8 cellular contexts compared by ENCODE assay signal in the genomic region with DNA sequence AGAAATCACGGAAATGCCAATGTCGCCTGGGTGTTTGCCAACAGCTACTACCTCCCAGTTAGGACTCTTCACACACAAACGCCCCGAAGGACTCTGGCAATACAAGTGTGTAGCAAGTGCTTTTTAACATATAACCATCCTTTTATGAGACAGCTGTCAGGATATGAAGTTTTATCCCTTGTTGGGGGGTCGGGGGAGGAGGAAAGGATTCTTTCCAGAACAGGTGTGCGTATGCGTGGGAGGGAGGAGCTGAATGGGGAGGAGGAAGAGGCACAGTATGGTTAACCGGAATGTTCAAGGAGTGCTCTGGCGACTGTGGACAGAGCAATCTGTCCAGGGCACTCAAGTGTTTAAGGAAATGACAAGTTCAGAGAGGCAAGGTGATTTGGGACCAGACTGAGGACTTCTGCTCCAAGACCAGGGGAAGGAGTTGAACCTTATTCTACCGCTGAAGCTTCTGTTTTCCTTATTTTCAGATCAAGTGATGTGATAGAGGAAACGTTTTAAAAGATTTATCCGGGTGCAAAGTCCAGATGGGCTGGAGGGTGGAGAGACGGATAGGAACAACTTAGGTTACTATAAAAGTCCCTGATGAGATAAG. TPM values are rescaled to one million over a fixed set of nuclear protein-coding genes. Genes with fewer than 3 reads are reported as not detected.
A peak's percentile ranks its signal among the peaks of the same experiment; 100 is the strongest.
DNase-seq lines count a peak whose midpoint lies in the region; ATAC-seq, FAIRE-seq and TF ChIP-seq lines count a peak whose summit lies in the region.

No MANE protein-coding gene starts in this region.

- no peaks in the 10 kb centered on the region for H3K27me3 ChIP-seq in keratinocyte (ENCODE audit: control insufficient read depth, extremely low read depth, insufficient read depth, low read length)

- H3K4me3 ChIP-seq in keratinocyte (ENCODE audit: control insufficient read depth in 2 of 3, extremely low read depth in 1 of 3, insufficient read depth in 2 of 3, low read depth in 1 of 3, low read length in 3 of 3), result peak overlapping the region; percentile 72 to 78 (median 73)

- peak overlapping the region; percentile 41 for H2AFZ ChIP-seq in keratinocyte (ENCODE audit: control insufficient read depth, low read length)

- H3K9me1 ChIP-seq in keratinocyte (ENCODE audit: control insufficient read depth, extremely low read depth, insufficient read depth, low read length), result no peaks in the 10 kb centered on the region

- FAIRE-seq in keratinocyte (lab: Jason Lieb, UNC) (no peak), H54 (lab: Jason Lieb, UNC) (no peak)

- ATAC-seq in stimulated activated naive CD8-positive, alpha-beta T cell treated with anti-CD3 and anti-CD28 coated beads, Interleukin-15, Interleukin-2, amounts not matched to agents 100 U/mL and 50 U/mL, for 24 hours, result no peak
- no peak for ATAC-seq in stimulated activated naive B cell treated with anti-CD40 and anti-IgM and Interleukin-4, amounts not matched to agents 10 μg/mL and 1 μg/mL and 100 μg/mL, for 72 hours (replicated peaks)
- no peak for ATAC-seq in GM18909 (IDR thresholded peaks at IDR 0.05; ENCODE audit: poor library complexity, unreplicated experiment)

- peak overlapping the region; percentile 91 for H3K4me2 ChIP-seq in keratinocyte (ENCODE audit: control insufficient read depth, extremely low read depth, insufficient read depth, low read depth, low read length)

- no peak for DNase-seq in stimulated activated naive CD8-positive, alpha-beta T cell treated with anti-CD3 and anti-CD28 coated beads, Interleukin-15, Interleukin-2, amounts not matched to agents 100 U/mL and 50 U/mL, for 24 hours
- no peak for DNase-seq in activated T-helper 2 cell treated with anti-CD3 and anti-CD28 coated beads, Interferon-gamma antibody, Interleukin-2, Interleukin-4, amounts not matched to agents 10 μg/mL and 5 μg/mL and 100 μg/mL, durations not matched to agents 14 hours and 24 hours and 36 hours (ENCODE audit: low spot score)
- DNase-seq in keratinocyte (ENCODE audit: low read depth, low spot score) (no peak), H54 (ENCODE audit: insufficient read length, low spot score) (no peak), NCI-H1694 treated with DMSO at 0.1 percent for 48 hours (lab: John Stamatoyannopoulos, UW) (no peak)
- no peak for DNase-seq in stimulated activated naive B cell treated with anti-CD40 and anti-IgM and Interleukin-4, amounts not matched to agents 10 μg/mL and 1 μg/mL and 100 μg/mL, for 72 hours

- H3K4me1 Mint-ChIP-seq in stimulated activated naive CD8-positive, alpha-beta T cell treated with anti-CD3 and anti-CD28 coated beads, Interleukin-15, Interleukin-2, amounts not matched to agents 100 ng/mL and 50 ng/mL, for 24 hours (ENCODE audit: low read depth), result peaks cover 52% of the 10 kb centered on the region
- peaks cover 23% of the 10 kb centered on the region for H3K4me1 Mint-ChIP-seq in activated T-helper 2 cell treated with anti-CD3 and anti-CD28 coated beads, Interferon-gamma antibody, Interleukin-2, Interleukin-4, amounts not matched to agents 10 μg/mL and 5 μg/mL and 100 μg/mL, durations not matched to agents 14 hours and 24 hours and 36 hours (ENCODE audit: low read depth)
- H3K4me1 Mint-ChIP-seq in stimulated activated naive B cell treated with anti-CD40 and anti-IgM and Interleukin-4, amounts not matched to agents 10 μg/mL and 1 μg/mL and 100 μg/mL, for 72 hours, result peaks cover 40 to 69% of the 10 kb centered on the region in 2 donors

- H3K36me3 Mint-ChIP-seq in stimulated activated naive CD8-positive, alpha-beta T cell treated with anti-CD3 and anti-CD28 coated beads, Interleukin-15, Interleukin-2, amounts not matched to agents 100 ng/mL and 50 ng/mL, for 24 hours (ENCODE audit: low read depth), result peaks cover 14% of the 10 kb centered on the region
- H3K36me3 Mint-ChIP-seq in activated T-helper 2 cell treated with anti-CD3 and anti-CD28 coated beads, Interferon-gamma antibody, Interleukin-2, Interleukin-4, amounts not matched to agents 10 μg/mL and 5 μg/mL and 100 μg/mL, durations not matched to agents 14 hours and 24 hours and 36 hours (ENCODE audit: low read depth), result peaks cover 6% of the 10 kb centered on the region
- H3K36me3 Mint-ChIP-seq in stimulated activated naive B cell treated with anti-CD40 and anti-IgM and Interleukin-4, amounts not matched to agents 10 μg/mL and 1 μg/mL and 100 μg/mL, for 72 hours, result peaks cover 6 to 16% of the 10 kb centered on the region in 2 donors

- TF ChIP-seq CTCF in keratinocyte (optimal IDR thresholded peaks at IDR 0.05 in 1 of 3, IDR thresholded peaks at IDR 0.05 in 1 of 3, conservative IDR thresholded peaks at IDR 0.05 in 1 of 3; ENCODE audit: extremely low read depth in 1 of 3, insufficient read depth in 2 of 3, low read length in 3 of 3), result no peak

- H3K36me3 ChIP-seq in keratinocyte (ENCODE audit: control insufficient read depth in 2 of 2, extremely low read depth in 1 of 2, insufficient read depth in 2 of 2, low read length in 2 of 2), result no peaks in the 10 kb centered on the region

- intact Hi-C loops in activated T-helper 2 cell treated with anti-CD3 and anti-CD28 coated beads, Interferon-gamma antibody, Interleukin-2, Interleukin-4, amounts not matched to agents 10 μg/mL and 5 μg/mL and 100 μg/mL, durations not matched to agents 14 hours and 24 hours and 36 hours (cut with micrococcal nuclease), result no loop called here

- no peaks in the 10 kb centered on the region for H4K20me1 ChIP-seq in keratinocyte (ENCODE audit: control insufficient read depth, extremely low read depth, insufficient read depth, low read length)

- no peaks in the 10 kb centered on the region for H3K9me3 Mint-ChIP-seq in stimulated activated naive CD8-positive, alpha-beta T cell treated with anti-CD3 and anti-CD28 coated beads, Interleukin-15, Interleukin-2, amounts not matched to agents 100 ng/mL and 50 ng/mL, for 24 hours
- H3K9me3 Mint-ChIP-seq in activated T-helper 2 cell treated with anti-CD3 and anti-CD28 coated beads, Interferon-gamma antibody, Interleukin-2, Interleukin-4, amounts not matched to agents 10 μg/mL and 5 μg/mL and 100 μg/mL, durations not matched to agents 14 hours and 24 hours and 36 hours, result no peaks in the 10 kb centered on the region
- H3K9me3 Mint-ChIP-seq in stimulated activated naive B cell treated with anti-CD40 and anti-IgM and Interleukin-4, amounts not matched to agents 10 μg/mL and 1 μg/mL and 100 μg/mL, for 72 hours, result peaks cover 1 to 6% of the 10 kb centered on the region in 2 donors

- H3K27me3 Mint-ChIP-seq in stimulated activated naive CD8-positive, alpha-beta T cell treated with anti-CD3 and anti-CD28 coated beads, Interleukin-15, Interleukin-2, amounts not matched to agents 100 ng/mL and 50 ng/mL, for 24 hours, result no peaks in the 10 kb centered on the region
- peaks cover 11% of the 10 kb centered on the region for H3K27me3 Mint-ChIP-seq in activated T-helper 2 cell treated with anti-CD3 and anti-CD28 coated beads, Interferon-gamma antibody, Interleukin-2, Interleukin-4, amounts not matched to agents 10 μg/mL and 5 μg/mL and 100 μg/mL, durations not matched to agents 14 hours and 24 hours and 36 hours (ENCODE audit: low read depth)
- no peaks in the 10 kb centered on the region for H3K27me3 Mint-ChIP-seq in stimulated activated naive B cell treated with anti-CD40 and anti-IgM and Interleukin-4, amounts not matched to agents 10 μg/mL and 1 μg/mL and 100 μg/mL, for 72 hours

- peak overlapping the region; percentile 85 for H3K4me3 Mint-ChIP-seq in stimulated activated naive CD8-positive, alpha-beta T cell treated with anti-CD3 and anti-CD28 coated beads, Interleukin-15, Interleukin-2, amounts not matched to agents 100 ng/mL and 50 ng/mL, for 24 hours
- peak overlapping the region; percentile 85 for H3K4me3 Mint-ChIP-seq in activated T-helper 2 cell treated with anti-CD3 and anti-CD28 coated beads, Interferon-gamma antibody, Interleukin-2, Interleukin-4, amounts not matched to agents 10 μg/mL and 5 μg/mL and 100 μg/mL, durations not matched to agents 14 hours and 24 hours and 36 hours (ENCODE audit: low read depth)
- peak overlapping the region; percentile 78 to 94 for H3K4me3 Mint-ChIP-seq in stimulated activated naive B cell treated with anti-CD40 and anti-IgM and Interleukin-4, amounts not matched to agents 10 μg/mL and 1 μg/mL and 100 μg/mL, for 72 hours

- H3K4me1 ChIP-seq in keratinocyte (ENCODE audit: control insufficient read depth, extremely low read depth, insufficient read depth, low read length), result peaks cover 20% of the 10 kb centered on the region

- peak overlapping the region; percentile 42 for H3K27ac ChIP-seq in keratinocyte (ENCODE audit: control insufficient read depth, insufficient read depth, low read length)

- no peaks in the 10 kb centered on the region for H3K9me3 ChIP-seq in keratinocyte (ENCODE audit: control insufficient read depth, low read depth, low read length)

- H3K79me2 ChIP-seq in keratinocyte (ENCODE audit: control insufficient read depth, insufficient read depth, low read length), result peaks cover 38% of the 10 kb centered on the region

- dilution Hi-C loops in keratinocyte (cut with MboI; ENCODE audit: extremely low pct_ligation_motif_present, low sequenced_read_pairs), result no loop called here

- TF ChIP-seq POLR2A in H54 (IDR thresholded peaks at IDR 0.05; ENCODE audit: low read depth, low read length), result no peak

- H3K9ac ChIP-seq in keratinocyte (ENCODE audit: control insufficient read depth, extremely low read depth, insufficient read depth, low read length), result peak overlapping the region; percentile 76

- H3K27ac Mint-ChIP-seq in stimulated activated naive CD8-positive, alpha-beta T cell treated with anti-CD3 and anti-CD28 coated beads, Interleukin-15, Interleukin-2, amounts not matched to agents 100 ng/mL and 50 ng/mL, for 24 hours, result peak overlapping the region; percentile 85
- peak overlapping the region; percentile 56 for H3K27ac Mint-ChIP-seq in activated T-helper 2 cell treated with anti-CD3 and anti-CD28 coated beads, Interferon-gamma antibody, Interleukin-2, Interleukin-4, amounts not matched to agents 10 μg/mL and 5 μg/mL and 100 μg/mL, durations not matched to agents 14 hours and 24 hours and 36 hours
- peak overlapping the region; percentile 87 for H3K27ac Mint-ChIP-seq in stimulated activated naive B cell treated with anti-CD40 and anti-IgM and Interleukin-4, amounts not matched to agents 10 μg/mL and 1 μg/mL and 100 μg/mL, for 72 hours

RNA-seq across cellular contexts. Expression of gene TSPAN3, which starts 1.3 kb away (rescaled TPM):
- total RNA-seq in activated T-helper 2 cell treated with anti-CD3 and anti-CD28 coated beads, Interferon-gamma antibody, Interleukin-2, Interleukin-4, amounts not matched to agents 10 μg/mL and 5 μg/mL and 100 μg/mL, durations not matched to agents 14 hours and 24 hours and 36 hours, result 37.8 and 40.1 TPM in 2 replicates
- polyA plus RNA-seq in keratinocyte, result 181 to 210 TPM (median 193 TPM) in 3 replicates
- polyA plus RNA-seq in keratinocyte (2011; ENCODE audit: low read depth), result 43.6 TPM
- polyA plus RNA-seq in keratinocyte (2011; cell fraction: cytosol; rRNA removed), result 163 and 250 TPM in 2 replicates
- 254 and 268 TPM in 2 replicates for polyA plus RNA-seq in keratinocyte (2011; cell fraction: nucleus; rRNA removed)
- polyA plus RNA-seq in keratinocyte (2012; ENCODE audit: low replicate concordance), result 83.8 and 110 TPM in 2 replicates
- polyA minus RNA-seq in keratinocyte, result 82.2 to 214 TPM (median 212 TPM) in 3 replicates
- 106 TPM for polyA minus RNA-seq in keratinocyte (2011; cell fraction: cytosol; rRNA and poly(A)+ RNA removed)
- 82.9 and 145 TPM in 2 replicates for polyA minus RNA-seq in keratinocyte (2011; cell fraction: nucleus; rRNA and poly(A)+ RNA removed)
